Comparison of ENCODE assay signal across 8 cellular contexts in the genomic region with DNA sequence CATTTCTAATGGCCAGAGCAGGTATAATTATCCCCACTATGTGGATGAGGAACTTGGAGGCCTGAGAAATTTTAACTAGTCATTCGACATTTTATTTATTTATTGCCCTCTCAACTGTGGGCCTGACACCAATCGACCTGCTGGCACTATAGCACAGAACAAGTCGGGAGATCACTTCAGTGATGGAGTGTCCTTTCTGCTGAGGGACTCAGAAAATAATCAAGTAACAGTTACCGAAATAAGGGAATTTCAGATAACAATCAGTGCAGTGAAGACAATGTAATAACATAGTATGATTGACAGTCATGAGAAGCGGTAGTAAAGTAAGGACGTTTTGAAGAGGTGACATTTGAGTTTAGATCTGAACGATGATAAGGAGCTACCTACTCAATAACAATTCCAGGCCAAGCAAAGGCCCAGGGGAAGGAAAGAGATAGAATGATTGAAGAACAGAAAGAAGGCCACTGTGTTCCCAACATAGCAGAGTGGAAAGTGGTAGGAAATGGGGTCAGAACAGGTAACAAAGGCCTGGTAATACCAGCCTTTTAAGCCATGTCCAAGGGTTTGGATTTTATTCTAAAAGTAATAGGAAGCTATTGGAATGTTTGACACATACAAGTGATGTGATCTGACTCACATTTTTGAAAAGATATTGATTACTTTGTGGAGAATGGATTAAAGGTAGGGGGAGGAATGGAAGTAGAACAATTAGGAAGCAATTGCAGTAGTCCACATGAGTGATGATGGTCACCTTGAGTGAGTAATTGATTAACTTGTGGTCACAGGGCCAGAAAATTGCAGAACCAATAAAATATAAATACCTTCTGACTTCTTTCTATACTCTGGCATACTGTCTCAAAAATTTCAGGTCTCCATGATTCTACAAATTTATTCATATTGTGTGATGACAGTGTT. TPM values are rescaled to one million over a fixed set of nuclear protein-coding genes. Genes with fewer than 3 reads are reported as not detected.
DNase-seq lines count a peak whose midpoint lies in the region; ATAC-seq and TF ChIP-seq lines count a peak whose summit lies in the region.

No MANE protein-coding gene starts in this region.

- peak overlapping the region; percentile 98 for H3K4me2 ChIP-seq in Karpas-422 (ENCODE audit: low read depth, low read length, poor library complexity, severe bottlenecking)

- H3K4me3 Mint-ChIP-seq in CD4-positive, CD25-positive, alpha-beta regulatory T cell, result no peak overlapping the region
- H3K4me3 Mint-ChIP-seq in endodermal cell (no peak overlapping the region), osteocyte (ENCODE audit: unreplicated experiment) (no peak overlapping the region), Calu3 (ENCODE audit: low read depth, unreplicated experiment) (no peak overlapping the region)

- peak overlapping the region; percentile 94 for H3K4me3 ChIP-seq in CD4-positive, CD25-positive, alpha-beta regulatory T cell (ENCODE audit: low read depth, low read length)
- H3K4me3 ChIP-seq in Karpas-422 (ENCODE audit: low read length) (peak overlapping the region; percentile 96), endodermal cell (ENCODE audit: low read length) (peak overlapping the region; percentile 99)

- TF ChIP-seq CTCF in endodermal cell (conservative IDR thresholded peaks at IDR 0.05), result no peak
- no peak for TF ChIP-seq CTCF in osteocyte (IDR thresholded peaks at IDR 0.05)
- no peak for TF ChIP-seq CTCF in Calu3 (IDR thresholded peaks at IDR 0.05; ENCODE audit: unreplicated experiment)

- peak overlapping the region; percentile 92 for H3K9ac ChIP-seq in Karpas-422 (ENCODE audit: low read length)
- peak overlapping the region; percentile 91 for H3K9ac ChIP-seq in endodermal cell (ENCODE audit: extremely low read depth, low read length, poor library complexity, severe bottlenecking)

- no TSS peak for BruUV-seq in Calu3 (replicated peaks; lab: Mats Ljungman, UMichigan)

- CTCF ChIA-PET in Calu3 (lab: Charles Lee), result no interaction called here

- no peaks in the 10 kb centered on the region for H3K9me3 Mint-ChIP-seq in CD4-positive, CD25-positive, alpha-beta regulatory T cell
- H3K9me3 Mint-ChIP-seq in endodermal cell, result peaks cover 3% of the 10 kb centered on the region
- H3K9me3 Mint-ChIP-seq in osteocyte (ENCODE audit: unreplicated experiment), result no peaks in the 10 kb centered on the region
- no peaks in the 10 kb centered on the region for H3K9me3 Mint-ChIP-seq in Calu3 (ENCODE audit: low read depth, unreplicated experiment)

- WGBS in endodermal cell (ENCODE audit: insufficient coverage in 1 of 2, insufficient read length in 1 of 2), 2 experiments, result 82 to 85% methylated on average over 3 to 7 of the region's 7 CpGs

- H3K36me3 ChIP-seq in CD4-positive, CD25-positive, alpha-beta regulatory T cell (ENCODE audit: control insufficient read depth, insufficient read depth, low read length), result no peaks in the 10 kb centered on the region
- H3K36me3 ChIP-seq in Karpas-422 (ENCODE audit: insufficient read depth, low read length) (peaks cover under 1% of the 10 kb centered on the region; the same call in 1 of the 2 replicates), endodermal cell (ENCODE audit: control insufficient read depth, insufficient read depth, low read length) (peaks cover 17% of the 10 kb centered on the region)

- H3K36me3 Mint-ChIP-seq in CD4-positive, CD25-positive, alpha-beta regulatory T cell, result peaks cover 3% of the 10 kb centered on the region
- peaks cover 19% of the 10 kb centered on the region for H3K36me3 Mint-ChIP-seq in endodermal cell (ENCODE audit: low read depth)
- peaks cover 1% of the 10 kb centered on the region for H3K36me3 Mint-ChIP-seq in osteocyte (ENCODE audit: unreplicated experiment)
- H3K36me3 Mint-ChIP-seq in Calu3 (ENCODE audit: insufficient read depth, unreplicated experiment), result no peaks in the 10 kb centered on the region

- no peak for ATAC-seq in CD4-positive, CD25-positive, alpha-beta regulatory T cell (ENCODE audit: low read depth in 2 of 2)
- no peak for ATAC-seq in HG03095 (IDR thresholded peaks at IDR 0.05; ENCODE audit: unreplicated experiment)

- H3K4me1 Mint-ChIP-seq in CD4-positive, CD25-positive, alpha-beta regulatory T cell, result peaks cover 6 to 36% (median 32%) of the 10 kb centered on the region in 4 donors
- H3K4me1 Mint-ChIP-seq in endodermal cell (peaks cover 22% of the 10 kb centered on the region), osteocyte (ENCODE audit: unreplicated experiment) (peaks cover 21% of the 10 kb centered on the region), Calu3 (ENCODE audit: low read depth, unreplicated experiment) (no peaks in the 10 kb centered on the region)

- H3K9me3 ChIP-seq in CD4-positive, CD25-positive, alpha-beta regulatory T cell (ENCODE audit: control insufficient read depth in 2 of 2, low read length in 2 of 2), result no peaks in the 10 kb centered on the region
- H3K9me3 ChIP-seq in Karpas-422 (ENCODE audit: low read length) (no peaks in the 10 kb centered on the region), endodermal cell (ENCODE audit: control insufficient read depth, low read length) (no peaks in the 10 kb centered on the region)

- peaks cover 42% of the 10 kb centered on the region for H3K79me2 ChIP-seq in Karpas-422 (ENCODE audit: low read length)

- H3K27me3 ChIP-seq in CD4-positive, CD25-positive, alpha-beta regulatory T cell (ENCODE audit: control insufficient read depth, insufficient read depth, low read length), result no peaks in the 10 kb centered on the region
- no peaks in the 10 kb centered on the region for H3K27me3 ChIP-seq in Karpas-422 (ENCODE audit: low read length)
- no peaks in the 10 kb centered on the region for H3K27me3 ChIP-seq in endodermal cell (ENCODE audit: control insufficient read depth, insufficient read depth, low read length, poor library complexity, severe bottlenecking)

- H3K27me3 Mint-ChIP-seq in CD4-positive, CD25-positive, alpha-beta regulatory T cell, result no peaks in the 10 kb centered on the region
- H3K27me3 Mint-ChIP-seq in endodermal cell (ENCODE audit: insufficient read depth) (no peaks in the 10 kb centered on the region), osteocyte (ENCODE audit: unreplicated experiment) (no peaks in the 10 kb centered on the region), Calu3 (ENCODE audit: unreplicated experiment) (no peaks in the 10 kb centered on the region)

- H4K20me1 ChIP-seq in Karpas-422 (ENCODE audit: insufficient read depth, low read depth, low read length), result peaks cover 4% of the 10 kb centered on the region

- H3K4me1 ChIP-seq in CD4-positive, CD25-positive, alpha-beta regulatory T cell (ENCODE audit: control insufficient read depth, insufficient read depth, low read length, poor library complexity, severe bottlenecking), result peaks cover 27% of the 10 kb centered on the region
- H3K4me1 ChIP-seq in Karpas-422 (ENCODE audit: low read length) (peaks cover 29% of the 10 kb centered on the region), endodermal cell (ENCODE audit: control insufficient read depth, insufficient read depth, low read length) (peaks cover 3% of the 10 kb centered on the region)

- intact Hi-C loops in Calu3 (cut with micrococcal nuclease; ENCODE audit: unreplicated experiment), result loop anchor here (2.0 kb wide), 1 partner anchor 69 kb away; the partner anchor contains the start of gene TOM1L1

- no peak overlapping the region for H3K27ac Mint-ChIP-seq in CD4-positive, CD25-positive, alpha-beta regulatory T cell
- H3K27ac Mint-ChIP-seq in endodermal cell, result no peak overlapping the region
- H3K27ac Mint-ChIP-seq in osteocyte (ENCODE audit: unreplicated experiment), result peak overlapping the region; percentile 11
- no peak overlapping the region for H3K27ac Mint-ChIP-seq in Calu3 (ENCODE audit: unreplicated experiment)

- peak overlapping the region; percentile 79 for H3K27ac ChIP-seq in CD4-positive, CD25-positive, alpha-beta regulatory T cell (ENCODE audit: insufficient read depth, low read length, poor library complexity, severe bottlenecking)
- H3K27ac ChIP-seq in Karpas-422 (ENCODE audit: low read length) (no peak overlapping the region), endodermal cell (ENCODE audit: low read depth, low read length) (no peak overlapping the region)

- H2AFZ ChIP-seq in Karpas-422 (ENCODE audit: low read length), result peak overlapping the region; percentile 99; the same call in 1 of the 2 replicates

- DNase-seq in CD4-positive, CD25-positive, alpha-beta regulatory T cell, result peak in 1 of 3 donors; percentile 14
- DNase-seq in Karpas-422, result no peak
- no peak for DNase-seq in endodermal cell
- no peak for DNase-seq in osteocyte (ENCODE audit: extremely low spot score, unreplicated experiment)
- DNase-seq in glomerular visceral epithelial cell (ENCODE audit: extremely low spot score), result no peak
- DNase-seq in dermis blood vessel endothelial cell, result no peak
- DNase-seq in Calu3, result no peak

- no peaks in the 10 kb centered on the region for H3K9me2 ChIP-seq in Karpas-422 (replicated peaks; ENCODE audit: insufficient read depth, low read length)

RNA-seq across cellular contexts. Expression of gene STXBP4, which starts 1.4 kb away (rescaled TPM):
- total RNA-seq in CD4-positive, CD25-positive, alpha-beta regulatory T cell, result 7.6 TPM
- polyA plus RNA-seq in CD4-positive, CD25-positive, alpha-beta regulatory T cell, result 1 to 10 TPM; 2.4 to 3.0 (median 2.6) TPM
- total RNA-seq in Karpas-422 (2014; rRNA removed; shearing (Covaris generic); ENCODE audit: low replicate concordance), result 1.2 and 6.6 TPM in 2 replicates
- 10 to 100 TPM; 15.5 to 18.0 TPM for total RNA-seq in endodermal cell
- 9.2 TPM for polyA plus RNA-seq in endodermal cell (2013, experiment 1 of 2)
- polyA plus RNA-seq in endodermal cell (2013, experiment 2 of 2), result 10.4 TPM
- 19.9 and 20.8 TPM in 2 replicates for total RNA-seq in osteocyte
- 8.7 and 9.9 TPM in 2 replicates for total RNA-seq in dermis blood vessel endothelial cell
- total RNA-seq in Calu3 (2022), result 9.2 and 11.3 TPM in 2 replicates

RNA-seq across cellular contexts. Expression of gene COX11, which starts 1.5 kb away (rescaled TPM):
- total RNA-seq in CD4-positive, CD25-positive, alpha-beta regulatory T cell, result 36.6 TPM
- polyA plus RNA-seq in CD4-positive, CD25-positive, alpha-beta regulatory T cell, result 10 to 100 TPM; 59.7 to 66.2 (median 63.3) TPM
- total RNA-seq in Karpas-422 (2014; rRNA removed; shearing (Covaris generic); ENCODE audit: low replicate concordance), result 67.1 and 143 TPM in 2 replicates
- total RNA-seq in endodermal cell (10 to 100 TPM; 85.3 to 86.2 TPM), osteocyte (47.4 and 57.8 TPM in 2 replicates), dermis blood vessel endothelial cell (57.0 and 63.8 TPM in 2 replicates), Calu3 (2022) (48.4 and 48.8 TPM in 2 replicates)
- 57.1 TPM for polyA plus RNA-seq in endodermal cell (2013, experiment 1 of 2)
- 61.5 TPM for polyA plus RNA-seq in endodermal cell (2013, experiment 2 of 2)
